ENCODE assay signal across 16 cellular contexts in genomic region chr2:42064417-42064942, GRCh38. TPM values are rescaled to one million over a fixed set of nuclear protein-coding genes. Genes with fewer than 3 reads are reported as not detected.
DNase-seq lines count a peak whose midpoint lies in the region; ATAC-seq and TF ChIP-seq lines count a peak whose summit lies in the region.
"Had no signal": no experiment of that assay in that cellular context is flagged by ENCODE, and none has a peak within 500 bp of the region (broad histone marks: within the 10 kb centered on the region; RNA-seq: fewer than 3 reads in every experiment).

No MANE protein-coding gene starts in this region.

- H3K27ac ChIP-seq in colonic mucosa (peak overlapping the region; percentile 70), transverse colon (peak overlapping the region; percentile 75 to 96 (median 82))
- H3K27ac ChIP-seq: VCaP had no signal

- peaks cover 37% of the 10 kb centered on the region for H3K27me3 Mint-ChIP-seq in HFFc6 (ENCODE audit: insufficient read depth)

- peak; percentile 67 for TF ChIP-seq EP300 in transverse colon (IDR thresholded peaks at IDR 0.05; ENCODE audit: low read depth)

- TF ChIP-seq POLR2A in transverse colon (IDR thresholded peaks at IDR 0.05): no peak

- no peaks in the 10 kb centered on the region for H3K9me3 Mint-ChIP-seq in HFFc6
- H3K9me3 Mint-ChIP-seq: central memory CD8-positive, alpha-beta T cell; stimulated activated naive CD8-positive, alpha-beta T cell treated with anti-CD3 and anti-CD28 coated beads, Interleukin-15, amount 100 ng/mL, for 72 hours had no signal

- no peaks in the 10 kb centered on the region for H3K9me3 ChIP-seq in colonic mucosa
- no peaks in the 10 kb centered on the region for H3K9me3 ChIP-seq in mucosa of descending colon
- no peaks in the 10 kb centered on the region for H3K9me3 ChIP-seq in transverse colon

- H3K27ac Mint-ChIP-seq in HFFc6: no peak overlapping the region
- H3K27ac Mint-ChIP-seq: activated CD8-positive, alpha-beta memory T cell treated with anti-CD3 and anti-CD28 coated beads, Interleukin-2, amount 10 ng/mL, durations not matched to agents 7 days and 5 days; stimulated activated naive CD8-positive, alpha-beta T cell treated with anti-CD3 and anti-CD28 coated beads, Interleukin-15, amount 100 ng/mL, for 72 hours had no signal

- intact Hi-C loops in colonic mucosa (cut with DNase I) (no loop called here), mucosa of descending colon (cut with DNase I, micrococcal nuclease) (no loop called here), transverse colon (cut with DNase I; ENCODE audit: low total_unique reads) (no loop called here)

- H3K4me3 ChIP-seq in colonic mucosa (no peak overlapping the region), mucosa of descending colon (no peak overlapping the region), transverse colon (no peak overlapping the region)
- H3K4me3 ChIP-seq: GM12878 had no signal

- H3K36me3 Mint-ChIP-seq in HFFc6 (ENCODE audit: low read depth): no peaks in the 10 kb centered on the region
- H3K36me3 Mint-ChIP-seq: activated CD8-positive, alpha-beta memory T cell treated with anti-CD3 and anti-CD28 coated beads, Interleukin-2, amount 10 ng/mL, durations not matched to agents 7 days and 5 days had no signal

- 34 to 40% methylated on average over 8 of the region's 8 CpGs for WGBS in transverse colon (ENCODE audit: low coverage in 1 of 2), 2 donors

- H3K4me1 ChIP-seq in colonic mucosa: peaks cover 6% of the 10 kb centered on the region
- H3K4me1 ChIP-seq in mucosa of descending colon (ENCODE audit: low read depth): peaks cover 36% of the 10 kb centered on the region
- H3K4me1 ChIP-seq in transverse colon: peaks cover 29 to 72% (median 67%) of the 10 kb centered on the region in 4 donors

- DNase-seq in HFFc6: peak; percentile 23
- DNase-seq in colonic mucosa: peak; percentile 52
- peak in 1 of 3 donors; percentile 63 for DNase-seq in mucosa of descending colon
- DNase-seq in transverse colon: peak; percentile 54
- DNase-seq in 8988T: no peak
- no peak for DNase-seq in GM13977 (ENCODE audit: low spot score)
- DNase-seq: activated CD8-positive, alpha-beta memory T cell treated with anti-CD3 and anti-CD28 coated beads, Interleukin-2, amount 10 ng/mL, durations not matched to agents 7 days and 5 days; activated naive CD4-positive, alpha-beta T cell treated with Interleukin-2 at 50 U/mL for 16 hours; hippocampal formation; NCI-H1436 treated with DMSO at 0.1 percent for 48 hours; stimulated activated naive CD8-positive, alpha-beta T cell treated with anti-CD3 and anti-CD28 coated beads, Interleukin-15, amount 100 ng/mL, for 72 hours had no signal

- H3K27me3 ChIP-seq in colonic mucosa (no peaks in the 10 kb centered on the region), transverse colon (no peaks in the 10 kb centered on the region)

- no peaks in the 10 kb centered on the region for H3K36me3 ChIP-seq in colonic mucosa
- H3K36me3 ChIP-seq in mucosa of descending colon (ENCODE audit: low read depth): no peaks in the 10 kb centered on the region
- H3K36me3 ChIP-seq in transverse colon: no peaks in the 10 kb centered on the region

- in situ Hi-C loops in transverse colon (cut with MboI; ENCODE audit: low pct_ligation_motif_present in 1 of 4, low pct_unique_long_range_greater_than_20kb in 1 of 4, low sequenced_read_pairs in 3 of 4) (no loop called here), GM13977 (cut with MboI; ENCODE audit: low pct_unique_long_range_greater_than_20kb, low sequenced_read_pairs, unreplicated experiment) (no loop called here)

- H3K4me3 Mint-ChIP-seq in HFFc6: no peak overlapping the region
- H3K4me3 Mint-ChIP-seq: activated CD8-positive, alpha-beta memory T cell treated with anti-CD3 and anti-CD28 coated beads, Interleukin-2, amount 10 ng/mL, durations not matched to agents 7 days and 5 days; central memory CD8-positive, alpha-beta T cell; stimulated activated naive CD8-positive, alpha-beta T cell treated with anti-CD3 and anti-CD28 coated beads, Interleukin-15, amount 100 ng/mL, for 72 hours had no signal

- H3K4me1 Mint-ChIP-seq in HFFc6 (ENCODE audit: low read depth): peaks cover 18% of the 10 kb centered on the region
- H3K4me1 Mint-ChIP-seq: activated CD8-positive, alpha-beta memory T cell treated with anti-CD3 and anti-CD28 coated beads, Interleukin-2, amount 10 ng/mL, durations not matched to agents 7 days and 5 days; central memory CD8-positive, alpha-beta T cell; stimulated activated naive CD8-positive, alpha-beta T cell treated with anti-CD3 and anti-CD28 coated beads, Interleukin-15, amount 100 ng/mL, for 72 hours had no signal

- ATAC-seq in mucosa of descending colon: peak; percentile 77
- ATAC-seq in GM21529 (IDR thresholded peaks at IDR 0.05; ENCODE audit: unreplicated experiment): no peak
- ATAC-seq: activated CD8-positive, alpha-beta memory T cell treated with anti-CD3 and anti-CD28 coated beads, Interleukin-2, amount 10 ng/mL, durations not matched to agents 7 days and 5 days; GM12878; left lobe of liver; stimulated activated naive CD8-positive, alpha-beta T cell treated with anti-CD3 and anti-CD28 coated beads, Interleukin-15, amount 100 ng/mL, for 72 hours had no signal

- no peak for TF ChIP-seq CTCF in HFFc6 (IDR thresholded peaks at IDR 0.05)
- TF ChIP-seq CTCF in colonic mucosa (IDR thresholded peaks at IDR 0.05): no peak
- TF ChIP-seq CTCF in mucosa of descending colon (IDR thresholded peaks at IDR 0.05): no peak
- TF ChIP-seq CTCF in transverse colon (IDR thresholded peaks at IDR 0.05): no peak
- no peak for TF ChIP-seq CTCF in GM13977 (IDR thresholded peaks at IDR 0.05; ENCODE audit: extremely low read depth, insufficient read depth, missing control alignments)

- peak overlapping the region in 1 of 2 donors; percentile 68 for H3K9ac ChIP-seq in colonic mucosa (ENCODE audit: low read depth in 2 of 2, low read length in 2 of 2)

RNA-seq across cellular contexts. Expression of gene PKDCC, which starts 16.7 kb away (rescaled TPM):
- not detected for total RNA-seq in HFFc6 (2021; fragmentation: NEBNext Ultra II Directional; extraction: Animal tissue kit (Norgen Biotek cat#: 25700))
- total RNA-seq in colonic mucosa (100 to 1,000 TPM in 1 of 2 donors, 10 to 100 TPM in 1; 61.3 to 125 TPM), mucosa of descending colon (10 to 100 TPM; 79.3 to 88.8 (median 80.7) TPM), transverse colon (100 to 1,000 TPM in 1 of 4 donors, 10 to 100 TPM in 3; 60.6 to 108 (median 74.6) TPM)
- total RNA-seq: activated CD8-positive, alpha-beta memory T cell treated with anti-CD3 and anti-CD28 coated beads, Interleukin-2, amount 10 ng/mL, durations not matched to agents 7 days and 5 days had no signal

Comparison
In these comparisons a context has a peak if more than half of its experiments do, and no peak if none do; other contexts are left out.
1. DNase-seq: peak in HFFc6 (single experiment), colonic mucosa (single experiment) and transverse colon (single experiment); none in 8988T (single experiment) and GM13977 (single experiment).
2. RNA of gene PKDCC, which starts 16.7 kb away (total RNA-seq): 61.3 to 125 TPM in colonic mucosa, 60.6 to 108 TPM in transverse colon and 79.3 to 88.8 TPM in mucosa of descending colon; not detected in HFFc6; every median in the first group is over 10 times any median in the second.